ENCODE assay signal across 13 cellular contexts in genomic region chr2:10022041-10022421, GRCh38. TPM values are rescaled to one million over a fixed set of nuclear protein-coding genes. Genes with fewer than 3 reads are reported as not detected.
"Had no signal": no experiment of that assay in that cellular context is flagged by ENCODE, and none has a peak within 500 bp of the region (broad histone marks: within the 10 kb centered on the region; RNA-seq: fewer than 3 reads in every experiment).

No MANE protein-coding gene starts in this region.

- FAIRE-seq: islet of Langerhans had no signal

- DNase-seq: activated CD4-positive, CD25-positive, alpha-beta regulatory T cell treated with anti-CD3 and anti-CD28 coated beads, Interleukin-2, amount 50 U/mL, for 72 hours; activated gamma-delta T cell; effector memory CD8-positive, alpha-beta T cell; hippocampal formation; stimulated activated CD4-positive, alpha-beta T cell treated with anti-CD3 and anti-CD28 coated beads, Interleukin-4, amount 100 ng/mL, for 24 hours had no signal

- H3K4me1 ChIP-seq: psoas muscle had no signal

- H3K36me3 Mint-ChIP-seq: activated naive CD8-positive, alpha-beta T cell; stimulated activated effector memory CD8-positive, alpha-beta T cell treated with anti-CD3 and anti-CD28 coated beads, Interleukin-12 subunit alpha, Interleukin-12 subunit beta, amount 100 ng/mL, for 72 hours had no signal

- ATAC-seq: effector memory CD8-positive, alpha-beta T cell; left lobe of liver; psoas muscle; right lobe of liver; stimulated activated effector memory CD8-positive, alpha-beta T cell treated with anti-CD3 and anti-CD28 coated beads, Interleukin-12 subunit alpha, Interleukin-12 subunit beta, amount 100 ng/mL, for 72 hours had no signal

- H3K27ac ChIP-seq: psoas muscle, right lobe of liver had no signal

- H3K27me3 ChIP-seq: right lobe of liver had no signal

- H3K9me3 Mint-ChIP-seq: effector memory CD8-positive, alpha-beta T cell; stimulated activated effector memory CD8-positive, alpha-beta T cell treated with anti-CD3 and anti-CD28 coated beads, Interleukin-12 subunit alpha, Interleukin-12 subunit beta, amount 100 ng/mL, for 72 hours; T-helper 1 cell treated with Interleukin-12 subunit alpha and Interleukin-12 subunit beta and Interleukin-4 antibody, amounts not matched to agents 30 μg/mL and 1 μg/mL, for 36 hours had no signal

- H3K27me3 Mint-ChIP-seq: activated naive CD8-positive, alpha-beta T cell had no signal

- H3K36me3 ChIP-seq: right lobe of liver had no signal

- H3K4me3 Mint-ChIP-seq: activated naive CD8-positive, alpha-beta T cell; effector memory CD8-positive, alpha-beta T cell; stimulated activated effector memory CD8-positive, alpha-beta T cell treated with anti-CD3 and anti-CD28 coated beads, Interleukin-12 subunit alpha, Interleukin-12 subunit beta, amount 100 ng/mL, for 72 hours; T-helper 1 cell treated with Interleukin-12 subunit alpha and Interleukin-12 subunit beta and Interleukin-4 antibody, amounts not matched to agents 30 μg/mL and 1 μg/mL, for 36 hours had no signal

- H3K4me1 Mint-ChIP-seq: stimulated activated effector memory CD8-positive, alpha-beta T cell treated with anti-CD3 and anti-CD28 coated beads, Interleukin-12 subunit alpha, Interleukin-12 subunit beta, amount 100 ng/mL, for 72 hours had no signal

- H3K27ac Mint-ChIP-seq: activated naive CD8-positive, alpha-beta T cell; effector memory CD8-positive, alpha-beta T cell; stimulated activated effector memory CD8-positive, alpha-beta T cell treated with anti-CD3 and anti-CD28 coated beads, Interleukin-12 subunit alpha, Interleukin-12 subunit beta, amount 100 ng/mL, for 72 hours; T-helper 1 cell treated with Interleukin-12 subunit alpha and Interleukin-12 subunit beta and Interleukin-4 antibody, amounts not matched to agents 30 μg/mL and 1 μg/mL, for 36 hours had no signal

- H3K9me3 ChIP-seq: right lobe of liver had no signal

- H3K4me3 ChIP-seq: psoas muscle, right lobe of liver had no signal

RNA-seq across cellular contexts. Expression of gene CYS1, which starts 58.2 kb away (rescaled TPM):
- polyA plus RNA-seq: neural cell had no signal
